3 cellular contexts compared by ENCODE assay signal in the genomic region with DNA sequence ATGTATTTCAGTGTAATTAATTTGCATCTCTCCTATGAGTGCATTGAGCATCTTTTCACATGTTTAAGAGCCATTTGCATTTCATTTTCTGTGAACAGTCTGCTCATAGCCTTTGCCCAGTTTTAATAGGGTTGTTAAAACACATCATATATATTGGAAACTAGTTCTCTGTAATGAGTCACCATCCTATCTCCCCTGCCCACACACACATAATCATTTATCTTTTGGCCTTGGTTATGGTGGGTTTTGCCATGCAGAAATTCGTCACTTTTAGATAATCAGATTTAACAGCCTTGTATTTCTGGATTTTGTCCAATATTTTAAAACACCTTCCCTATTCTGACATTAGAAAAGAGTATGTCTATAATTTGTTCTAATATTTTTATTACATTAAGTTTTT.
TF ChIP-seq lines count a peak whose summit lies in the region.

No MANE protein-coding gene starts in this region.

TF ChIP-seq in IMR-90, 13 proteins besides CTCF, POLR2A, EP300 and RAD21:
- no peak for TF ChIP-seq MAZ (IDR thresholded peaks at IDR 0.05; ENCODE audit: borderline replicate concordance, low read depth, low read length)
- no peak for TF ChIP-seq MAFK (IDR thresholded peaks at IDR 0.05; ENCODE audit: low read depth, low read length)
- no peak for TF ChIP-seq CHD1 (IDR thresholded peaks at IDR 0.05; ENCODE audit: low read depth, low read length)
TF ChIP-seq in IMR-90: peak in this region for 0.

TF ChIP-seq in SK-N-SH, 30 proteins besides CTCF, POLR2A, EP300 and RAD21:
- no peak for TF ChIP-seq RXRA (IDR thresholded peaks at IDR 0.05; ENCODE audit: borderline replicate concordance, low read depth)
- peak; percentile 38; the same call in 1 of the 2 replicates for TF ChIP-seq NFIC (IDR thresholded peaks at IDR 0.05; ENCODE audit: borderline replicate concordance)
- no peak for TF ChIP-seq TCF12 (IDR thresholded peaks at IDR 0.05)

TF ChIP-seq in GM12878, 131 proteins besides CTCF, POLR2A, EP300 and RAD21:
- TF ChIP-seq ZNF384 (IDR thresholded peaks at IDR 0.05; ENCODE audit: borderline replicate concordance, low read depth, low read length): no peak
- no peak for TF ChIP-seq CHD1 (IDR thresholded peaks at IDR 0.05; ENCODE audit: low read depth, low read length)
- TF ChIP-seq, protein P1, sequence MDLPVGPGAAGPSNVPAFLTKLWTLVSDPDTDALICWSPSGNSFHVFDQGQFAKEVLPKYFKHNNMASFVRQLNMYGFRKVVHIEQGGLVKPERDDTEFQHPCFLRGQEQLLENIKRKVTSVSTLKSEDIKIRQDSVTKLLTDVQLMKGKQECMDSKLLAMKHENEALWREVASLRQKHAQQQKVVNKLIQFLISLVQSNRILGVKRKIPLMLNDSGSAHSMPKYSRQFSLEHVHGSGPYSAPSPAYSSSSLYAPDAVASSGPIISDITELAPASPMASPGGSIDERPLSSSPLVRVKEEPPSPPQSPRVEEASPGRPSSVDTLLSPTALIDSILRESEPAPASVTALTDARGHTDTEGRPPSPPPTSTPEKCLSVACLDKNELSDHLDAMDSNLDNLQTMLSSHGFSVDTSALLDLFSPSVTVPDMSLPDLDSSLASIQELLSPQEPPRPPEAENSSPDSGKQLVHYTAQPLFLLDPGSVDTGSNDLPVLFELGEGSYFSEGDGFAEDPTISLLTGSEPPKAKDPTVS (IDR thresholded peaks at IDR 0.05; ENCODE audit: low read depth, low read length): no peak
- TF ChIP-seq TARDBP (IDR thresholded peaks at IDR 0.05; ENCODE audit: borderline replicate concordance): no peak
- TF ChIP-seq, protein P2, sequence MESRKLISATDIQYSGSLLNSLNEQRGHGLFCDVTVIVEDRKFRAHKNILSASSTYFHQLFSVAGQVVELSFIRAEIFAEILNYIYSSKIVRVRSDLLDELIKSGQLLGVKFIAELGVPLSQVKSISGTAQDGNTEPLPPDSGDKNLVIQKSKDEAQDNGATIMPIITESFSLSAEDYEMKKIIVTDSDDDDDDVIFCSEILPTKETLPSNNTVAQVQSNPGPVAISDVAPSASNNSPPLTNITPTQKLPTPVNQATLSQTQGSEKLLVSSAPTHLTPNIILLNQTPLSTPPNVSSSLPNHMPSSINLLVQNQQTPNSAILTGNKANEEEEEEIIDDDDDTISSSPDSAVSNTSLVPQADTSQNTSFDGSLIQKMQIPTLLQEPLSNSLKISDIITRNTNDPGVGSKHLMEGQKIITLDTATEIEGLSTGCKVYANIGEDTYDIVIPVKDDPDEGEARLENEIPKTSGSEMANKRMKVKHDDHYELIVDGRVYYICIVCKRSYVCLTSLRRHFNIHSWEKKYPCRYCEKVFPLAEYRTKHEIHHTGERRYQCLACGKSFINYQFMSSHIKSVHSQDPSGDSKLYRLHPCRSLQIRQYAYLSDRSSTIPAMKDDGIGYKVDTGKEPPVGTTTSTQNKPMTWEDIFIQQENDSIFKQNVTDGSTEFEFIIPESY (IDR thresholded peaks at IDR 0.05): no peak
- TF ChIP-seq, protein P3, sequence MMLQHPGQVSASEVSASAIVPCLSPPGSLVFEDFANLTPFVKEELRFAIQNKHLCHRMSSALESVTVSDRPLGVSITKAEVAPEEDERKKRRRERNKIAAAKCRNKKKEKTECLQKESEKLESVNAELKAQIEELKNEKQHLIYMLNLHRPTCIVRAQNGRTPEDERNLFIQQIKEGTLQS (IDR thresholded peaks at IDR 0.05; ENCODE audit: borderline replicate concordance, extremely low read depth, low read depth, low read length): no peak
- TF ChIP-seq, protein P4, sequence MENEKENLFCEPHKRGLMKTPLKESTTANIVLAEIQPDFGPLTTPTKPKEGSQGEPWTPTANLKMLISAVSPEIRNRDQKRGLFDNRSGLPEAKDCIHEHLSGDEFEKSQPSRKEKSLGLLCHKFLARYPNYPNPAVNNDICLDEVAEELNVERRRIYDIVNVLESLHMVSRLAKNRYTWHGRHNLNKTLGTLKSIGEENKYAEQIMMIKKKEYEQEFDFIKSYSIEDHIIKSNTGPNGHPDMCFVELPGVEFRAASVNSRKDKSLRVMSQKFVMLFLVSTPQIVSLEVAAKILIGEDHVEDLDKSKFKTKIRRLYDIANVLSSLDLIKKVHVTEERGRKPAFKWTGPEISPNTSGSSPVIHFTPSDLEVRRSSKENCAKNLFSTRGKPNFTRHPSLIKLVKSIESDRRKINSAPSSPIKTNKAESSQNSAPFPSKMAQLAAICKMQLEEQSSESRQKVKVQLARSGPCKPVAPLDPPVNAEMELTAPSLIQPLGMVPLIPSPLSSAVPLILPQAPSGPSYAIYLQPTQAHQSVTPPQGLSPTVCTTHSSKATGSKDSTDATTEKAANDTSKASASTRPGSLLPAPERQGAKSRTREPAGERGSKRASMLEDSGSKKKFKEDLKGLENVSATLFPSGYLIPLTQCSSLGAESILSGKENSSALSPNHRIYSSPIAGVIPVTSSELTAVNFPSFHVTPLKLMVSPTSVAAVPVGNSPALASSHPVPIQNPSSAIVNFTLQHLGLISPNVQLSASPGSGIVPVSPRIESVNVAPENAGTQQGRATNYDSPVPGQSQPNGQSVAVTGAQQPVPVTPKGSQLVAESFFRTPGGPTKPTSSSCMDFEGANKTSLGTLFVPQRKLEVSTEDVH (IDR thresholded peaks at IDR 0.05; ENCODE audit: low read depth, partially characterized antibody): no peak
- TF ChIP-seq YBX1 (IDR thresholded peaks at IDR 0.05): no peak
- no peak for TF ChIP-seq KDM1A (IDR thresholded peaks at IDR 0.05; ENCODE audit: borderline replicate concordance)
- TF ChIP-seq, protein P5, sequence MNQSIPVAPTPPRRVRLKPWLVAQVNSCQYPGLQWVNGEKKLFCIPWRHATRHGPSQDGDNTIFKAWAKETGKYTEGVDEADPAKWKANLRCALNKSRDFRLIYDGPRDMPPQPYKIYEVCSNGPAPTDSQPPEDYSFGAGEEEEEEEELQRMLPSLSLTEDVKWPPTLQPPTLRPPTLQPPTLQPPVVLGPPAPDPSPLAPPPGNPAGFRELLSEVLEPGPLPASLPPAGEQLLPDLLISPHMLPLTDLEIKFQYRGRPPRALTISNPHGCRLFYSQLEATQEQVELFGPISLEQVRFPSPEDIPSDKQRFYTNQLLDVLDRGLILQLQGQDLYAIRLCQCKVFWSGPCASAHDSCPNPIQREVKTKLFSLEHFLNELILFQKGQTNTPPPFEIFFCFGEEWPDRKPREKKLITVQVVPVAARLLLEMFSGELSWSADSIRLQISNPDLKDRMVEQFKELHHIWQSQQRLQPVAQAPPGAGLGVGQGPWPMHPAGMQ (IDR thresholded peaks at IDR 0.05; ENCODE audit: borderline replicate concordance): no peak
- TF ChIP-seq TCF12 (IDR thresholded peaks at IDR 0.05; ENCODE audit: low read depth, low read length): no peak
- TF ChIP-seq GATAD2B (conservative IDR thresholded peaks at IDR 0.05; ENCODE audit: low read depth): no peak
- no peak for TF ChIP-seq CHD4 (IDR thresholded peaks at IDR 0.05)
- no peak for TF ChIP-seq CREB1 (IDR thresholded peaks at IDR 0.05; ENCODE audit: low read depth)
- no peak for TF ChIP-seq RAD51 (IDR thresholded peaks at IDR 0.05)
- TF ChIP-seq RB1 (IDR thresholded peaks at IDR 0.05; ENCODE audit: borderline replicate concordance): no peak
